Comparison of ENCODE assay signal across 8 cellular contexts in the genomic region with DNA sequence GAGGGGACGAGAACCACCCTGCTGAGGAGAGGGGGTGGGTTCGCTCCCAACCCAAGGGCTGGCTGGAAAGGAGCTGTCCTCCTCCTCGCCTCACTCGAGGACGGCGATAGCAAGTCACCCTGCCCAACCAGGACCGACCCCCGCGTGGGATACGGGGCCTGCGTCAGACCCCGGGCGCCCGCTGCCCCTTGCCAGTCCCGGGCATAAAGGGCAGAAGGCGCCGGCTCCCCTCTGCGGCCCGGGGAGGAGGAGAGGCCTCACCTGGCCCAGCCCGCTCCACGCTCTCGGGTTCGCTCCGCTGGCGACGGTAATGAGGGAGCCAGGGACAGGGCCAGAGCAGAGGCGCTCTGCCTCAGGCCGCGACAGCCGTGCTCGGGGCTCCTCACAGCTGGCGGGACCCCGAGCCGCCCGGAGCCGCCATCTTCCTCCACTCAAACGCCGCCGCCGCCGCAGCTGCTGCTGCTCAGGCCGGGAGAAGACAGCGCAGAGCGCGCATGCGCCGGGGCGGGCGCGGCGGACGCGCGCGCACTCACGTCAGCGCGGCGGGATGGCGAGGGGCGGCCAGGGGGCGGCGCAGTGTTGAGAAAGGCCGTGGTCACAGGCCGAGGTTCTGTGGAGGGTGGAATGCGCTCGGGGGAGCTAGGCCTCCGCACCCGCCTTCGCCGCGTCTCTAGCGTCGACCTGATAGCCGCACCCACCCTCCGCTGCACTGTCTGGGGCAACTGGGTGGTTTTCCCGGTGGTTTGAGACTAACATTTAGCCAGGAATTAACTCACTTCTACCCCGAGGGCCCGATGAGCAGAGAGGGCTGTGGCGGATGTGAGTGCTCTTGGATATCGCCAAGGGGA. TPM values are rescaled to one million over a fixed set of nuclear protein-coding genes. Genes with fewer than 3 reads are reported as not detected.
DNase-seq lines count a peak whose midpoint lies in the region; ATAC-seq and TF ChIP-seq lines count a peak whose summit lies in the region.

A gene (minus strand): TSS at position 487 of the 848 bp plus-strand sequence. CDS start 37,062 bp downstream, outside the sequence.

- DNase-seq in NCI-H187 treated with DMSO at 0.1 percent for 48 hours (lab: John Stamatoyannopoulos, UW) (peak; percentile 32), T-helper 2 cell (peak; percentile 84 to 95 (median 88)), anterior cingulate cortex (lab: John Stamatoyannopoulos, UW) (peak; percentile 18 to 91 (median 86)), right cardiac atrium (peak; percentile 92 to 97 (median 97)), vagina (ENCODE audit: extremely low spot score in 2 of 2) (no peak)

- H3K27me3 ChIP-seq in right cardiac atrium (ENCODE audit: control insufficient read depth, insufficient read depth) = no peaks in the 10 kb centered on the region
- no peaks in the 10 kb centered on the region for H3K27me3 ChIP-seq in rectal smooth muscle tissue (ENCODE audit: control insufficient read depth, insufficient read depth, low read length)
- H3K27me3 ChIP-seq in vagina = no peaks in the 10 kb centered on the region

- peak in 2 of 3 experiments; percentile 13 to 26 for TF ChIP-seq CTCF in vagina (IDR thresholded peaks at IDR 0.05)

- under 1% methylated on average over 81 of the region's 81 CpGs for WGBS in right cardiac atrium

- H3K4me1 ChIP-seq in right cardiac atrium (ENCODE audit: control insufficient read depth, insufficient read depth, low read length) (no peaks in the 10 kb centered on the region), rectal smooth muscle tissue (ENCODE audit: control insufficient read depth, insufficient read depth, low read length) (peaks cover 12% of the 10 kb centered on the region), vagina (peaks cover 37% of the 10 kb centered on the region)

- H3K9me3 ChIP-seq in right cardiac atrium (ENCODE audit: control insufficient read depth, low read length) = no peaks in the 10 kb centered on the region
- H3K9me3 ChIP-seq in vagina = no peaks in the 10 kb centered on the region

- peak within 1 kb of the TSS; percentile 96 for H3K9ac ChIP-seq in rectal smooth muscle tissue (ENCODE audit: low read length)

- H3K36me3 ChIP-seq in rectal smooth muscle tissue (ENCODE audit: control insufficient read depth, insufficient read depth, low read length) (no peaks in the 10 kb centered on the region), vagina (no peaks in the 10 kb centered on the region)

- TF ChIP-seq POLR2A in GM18505 (IDR thresholded peaks at IDR 0.05; ENCODE audit: borderline replicate concordance, extremely low read depth, insufficient read depth, insufficient read length) (peak; percentile 92), vagina (IDR thresholded peaks at IDR 0.05) (peak; percentile 60 to 94)

- ATAC-seq in GM18505 (IDR thresholded peaks at IDR 0.05; ENCODE audit: unreplicated experiment) (peak; percentile 93), HG02970 (IDR thresholded peaks at IDR 0.05; ENCODE audit: low FRiP score, unreplicated experiment) (peak; percentile 94), right cardiac atrium (peak; percentile 97 to 98)

- H3K4me3 ChIP-seq in right cardiac atrium (ENCODE audit: low read length) (peak within 1 kb of the TSS; percentile 77), rectal smooth muscle tissue (ENCODE audit: low read length) (peak within 1 kb of the TSS; percentile 78), vagina (peak within 1 kb of the TSS; percentile 85 to 88)

- peak within 1 kb of the TSS; percentile 94 for H3K27ac ChIP-seq in right cardiac atrium (ENCODE audit: low read length)
- peak within 1 kb of the TSS; percentile 87 for H3K27ac ChIP-seq in rectal smooth muscle tissue (ENCODE audit: low read depth, low read length)
- peak within 1 kb of the TSS; percentile 94 for H3K27ac ChIP-seq in vagina

- intact Hi-C loops in right cardiac atrium (cut with DNase I) = loop anchor here (5.0 to 10.0 kb wide), 4 partner anchors 97 to 277 kb away; a partner anchor contains a TSS
- intact Hi-C loops in vagina (cut with DNase I) = loop anchor here (1.0 kb wide), 1 partner anchor 98 kb away; no protein-coding TSS in a partner anchor

RNA-seq across cellular contexts. Expression of the gene that starts here (rescaled TPM):
- total RNA-seq in right cardiac atrium (10 to 100 TPM; 15.7 to 18.1 (median 16.4) TPM), vagina (24.8 TPM)
- polyA plus RNA-seq in right cardiac atrium = 16.5 TPM

Comparison
In these comparisons a context has a peak if more than half of its experiments do, and no peak if none do; other contexts are left out.
1. DNase-seq: peak in NCI-H187 treated with DMSO at 0.1 percent for 48 hours (single experiment), T-helper 2 cell (5 of 5), anterior cingulate cortex (58 of 58) and right cardiac atrium (3 of 3); none in vagina (0 of 2).
2. Peak in every context shown above with its lines, with median percentiles within 50 percentile points of each other: ATAC-seq, H3K27ac ChIP-seq and H3K4me3 ChIP-seq.